Comparison of ENCODE assay signal across 8 cellular contexts in genomic region chr17:43399839-43400328, GRCh38. TPM values are rescaled to one million over a fixed set of nuclear protein-coding genes. Genes with fewer than 3 reads are reported as not detected.
DNase-seq lines count a peak whose midpoint lies in the region; ATAC-seq and TF ChIP-seq lines count a peak whose summit lies in the region.

No MANE protein-coding gene starts in this region.

- no peak for TF ChIP-seq CTCF in coronary artery (IDR thresholded peaks at IDR 0.05)
- no peak for TF ChIP-seq CTCF in mesothelial cell of epicardium (IDR thresholded peaks at IDR 0.05; ENCODE audit: unreplicated experiment)

- no peak for ATAC-seq in HG02938 (IDR thresholded peaks at IDR 0.05; ENCODE audit: unreplicated experiment)
- no peak for ATAC-seq in HG03139 (IDR thresholded peaks at IDR 0.05; ENCODE audit: unreplicated experiment)

- peak overlapping the region; percentile 97 for H3K4me3 ChIP-seq in coronary artery
- H3K4me3 ChIP-seq in urinary bladder (ENCODE audit: low read depth, low read length): peak overlapping the region; percentile 78

- H3K36me3 Mint-ChIP-seq in activated naive CD4-positive, alpha-beta T cell treated with anti-CD3 and anti-CD28 coated beads, Interleukin-2, amount 50 U/mL, for 24 hours: no peaks in the 10 kb centered on the region
- H3K36me3 Mint-ChIP-seq in mesothelial cell of epicardium: peaks cover 2% of the 10 kb centered on the region

- H3K27ac Mint-ChIP-seq in activated naive CD4-positive, alpha-beta T cell treated with anti-CD3 and anti-CD28 coated beads, Interleukin-2, amount 50 U/mL, for 24 hours: peak overlapping the region; percentile 59
- H3K27ac Mint-ChIP-seq in mesothelial cell of epicardium: no peak overlapping the region

- H3K27me3 Mint-ChIP-seq in activated naive CD4-positive, alpha-beta T cell treated with anti-CD3 and anti-CD28 coated beads, Interleukin-2, amount 50 U/mL, for 24 hours: no peaks in the 10 kb centered on the region
- H3K27me3 Mint-ChIP-seq in mesothelial cell of epicardium (ENCODE audit: low read depth): no peaks in the 10 kb centered on the region

- no peaks in the 10 kb centered on the region for H3K9me3 Mint-ChIP-seq in activated naive CD4-positive, alpha-beta T cell treated with anti-CD3 and anti-CD28 coated beads, Interleukin-2, amount 50 U/mL, for 24 hours
- H3K9me3 Mint-ChIP-seq in mesothelial cell of epicardium: no peaks in the 10 kb centered on the region

- 54% methylated on average over 28 of the region's 28 CpGs for WGBS in urinary bladder

- H3K4me1 ChIP-seq in urinary bladder (ENCODE audit: insufficient read depth): no peaks in the 10 kb centered on the region

- H3K27ac ChIP-seq in coronary artery (peak overlapping the region; percentile 78 to 97), urinary bladder (ENCODE audit: low read depth) (no peak overlapping the region)

- peaks cover 34% of the 10 kb centered on the region for H3K4me1 Mint-ChIP-seq in activated naive CD4-positive, alpha-beta T cell treated with anti-CD3 and anti-CD28 coated beads, Interleukin-2, amount 50 U/mL, for 24 hours
- peaks cover 41% of the 10 kb centered on the region for H3K4me1 Mint-ChIP-seq in mesothelial cell of epicardium

- DNase-seq in activated naive CD4-positive, alpha-beta T cell treated with anti-CD3 and anti-CD28 coated beads, Interleukin-2, amount 50 U/mL, for 16 hours: no peak
- DNase-seq in coronary artery (ENCODE audit: low spot score): no peak
- no peak for DNase-seq in mesothelial cell of epicardium (ENCODE audit: low spot score in 2 of 2, unreplicated experiment in 2 of 2)
- DNase-seq in DMS153 (lab: John Stamatoyannopoulos, UW): no peak

- H3K4me3 Mint-ChIP-seq in activated naive CD4-positive, alpha-beta T cell treated with anti-CD3 and anti-CD28 coated beads, Interleukin-2, amount 50 U/mL, for 24 hours: peak overlapping the region; percentile 92
- H3K4me3 Mint-ChIP-seq in mesothelial cell of epicardium: peak overlapping the region; percentile 88

- no peaks in the 10 kb centered on the region for H3K36me3 ChIP-seq in urinary bladder (ENCODE audit: insufficient read depth)

RNA-seq across cellular contexts. Expression of gene ARL4D, which starts 1.1 kb away (rescaled TPM):
- total RNA-seq in mesothelial cell of epicardium (7.9 to 8.6 TPM (median 8.1 TPM) in 3 replicates), urinary bladder (14.8 TPM)
- 112 TPM for polyA plus RNA-seq in urinary bladder
